Comparison of ENCODE assay signal across 8 cellular contexts in genomic region chr13:41960195-41960699, GRCh38. TPM values are rescaled to one million over a fixed set of nuclear protein-coding genes. Genes with fewer than 3 reads are reported as not detected.
A peak's percentile ranks its signal among the peaks of the same experiment; 100 is the strongest.
DNase-seq lines count a peak whose midpoint lies in the region; ATAC-seq and TF ChIP-seq lines count a peak whose summit lies in the region.

No MANE protein-coding gene starts in this region.

- ATAC-seq in HG02759 (IDR thresholded peaks at IDR 0.05; ENCODE audit: unreplicated experiment): peak; percentile 41
- ATAC-seq in mucosa of descending colon: peak; percentile 63
- no peak for ATAC-seq in GM19324 (IDR thresholded peaks at IDR 0.05; ENCODE audit: low FRiP score, unreplicated experiment)

- H3K4me3 Mint-ChIP-seq in endothelial cell (ENCODE audit: unreplicated experiment): peak overlapping the region; percentile 93

- no peaks in the 10 kb centered on the region for H3K9me3 Mint-ChIP-seq in endothelial cell (ENCODE audit: unreplicated experiment)

- H3K36me3 Mint-ChIP-seq in endothelial cell (ENCODE audit: low read depth, unreplicated experiment): no peaks in the 10 kb centered on the region

- peak overlapping the region; percentile 9 for H3K27ac Mint-ChIP-seq in endothelial cell (ENCODE audit: unreplicated experiment)

- peaks cover 14% of the 10 kb centered on the region for H3K4me1 Mint-ChIP-seq in endothelial cell (ENCODE audit: unreplicated experiment)

- H3K36me3 ChIP-seq in mucosa of descending colon (ENCODE audit: low read depth): no peaks in the 10 kb centered on the region

- peaks cover 2% of the 10 kb centered on the region for H3K4me1 ChIP-seq in mucosa of descending colon (ENCODE audit: low read depth)

- H3K4me3 ChIP-seq in mucosa of descending colon: peak overlapping the region; percentile 75

- no peaks in the 10 kb centered on the region for H3K9me3 ChIP-seq in mucosa of descending colon

- H3K27me3 Mint-ChIP-seq in endothelial cell (ENCODE audit: unreplicated experiment): peaks cover 3% of the 10 kb centered on the region

- TF ChIP-seq CTCF in endothelial cell (IDR thresholded peaks at IDR 0.05; ENCODE audit: unreplicated experiment): no peak
- TF ChIP-seq CTCF in mucosa of descending colon (IDR thresholded peaks at IDR 0.05): no peak

- intact Hi-C loops in mucosa of descending colon (cut with DNase I, micrococcal nuclease): no loop called here

- DNase-seq in NCI-H748 (lab: John Stamatoyannopoulos, UW; ENCODE audit: unreplicated experiment): peak; percentile 40
- no peak for DNase-seq in NCI-H748 treated with DMSO at 0.1 percent for 48 hours (lab: John Stamatoyannopoulos, UW)
- peak; percentile 75 for DNase-seq in RKO (ENCODE audit: low spot score)
- DNase-seq in endothelial cell (ENCODE audit: low spot score): no peak
- DNase-seq in mucosa of descending colon: no peak
- DNase-seq in stimulated activated CD4-positive, alpha-beta T cell treated with anti-CD3 and anti-CD28 coated beads, Interleukin-4, amount 100 ng/mL, for 24 hours: no peak

RNA-seq across cellular contexts. Expression of gene VWA8, which starts 0.7 kb away (rescaled TPM):
- total RNA-seq in endothelial cell (ENCODE audit: unreplicated experiment) (8.2 TPM), mucosa of descending colon (10 to 100 TPM; 19.1 to 31.5 (median 27.0) TPM)

Comparison
In these comparisons a context has a peak if more than half of its experiments do, and no peak if none do; other contexts are left out.
1. DNase-seq: peak in NCI-H748 (single experiment) and RKO (single experiment); none in NCI-H748 treated with DMSO at 0.1 percent for 48 hours (single experiment), endothelial cell (single experiment), mucosa of descending colon (0 of 3) and stimulated activated CD4-positive, alpha-beta T cell treated with anti-CD3 and anti-CD28 coated beads, Interleukin-4, amount 100 ng/mL, for 24 hours (single experiment).